27 cellular contexts compared by ENCODE assay signal in the genomic region with DNA sequence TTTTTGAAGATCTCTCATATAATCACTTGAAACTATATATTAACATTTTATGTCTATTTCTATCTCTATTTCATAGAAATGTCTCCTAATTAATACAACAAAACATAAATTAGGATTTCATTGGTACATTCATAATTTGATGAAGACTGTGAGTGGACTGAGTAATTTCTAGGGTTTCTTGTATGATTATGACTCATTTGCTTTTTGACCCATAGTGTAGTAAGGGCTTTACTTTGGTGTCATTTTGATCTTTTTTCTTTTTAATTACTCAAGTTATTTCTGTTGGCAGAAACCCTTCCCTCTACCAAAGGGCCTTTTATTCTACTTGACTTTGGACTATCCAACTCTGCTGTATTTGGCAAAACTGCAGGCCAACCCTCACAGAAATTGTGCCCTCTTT.
"Had no signal": no experiment of that assay in that cellular context is flagged by ENCODE, and none has a peak within 500 bp of the region (broad histone marks: within the 10 kb centered on the region; RNA-seq: fewer than 3 reads in every experiment).

No MANE protein-coding gene starts in this region.

- H3K27ac ChIP-seq: stomach, suprapubic skin, testis, thoracic aorta, thyroid gland, tibial artery, tibial nerve, transverse colon, upper lobe of left lung, upper lobe of right lung, uterus, vagina had no signal

- DNase-seq: stimulated activated CD4-positive, alpha-beta T cell treated with anti-CD3 and anti-CD28 coated beads, Interleukin-2, amount 100 ng/mL, for 48 hours; stimulated activated CD4-positive, alpha-beta T cell treated with anti-CD3 and anti-CD28 coated beads, Interleukin-4, amount 100 ng/mL, for 1 hour; stimulated activated CD4-positive, alpha-beta T cell treated with anti-CD3 and anti-CD28 coated beads, Interleukin-4, amount 100 ng/mL, for 24 hours; stimulated activated CD4-positive, alpha-beta T cell treated with anti-CD3 and anti-CD28 coated beads, Interleukin-4, amount 100 ng/mL, for 4 hours; stimulated activated CD8-positive, alpha-beta memory T cell treated with anti-CD3 and anti-CD28 coated beads, Interleukin-4, amount 100 ng/mL, for 48 hours; stimulated activated naive B cell treated with anti-CD40 and anti-IgM and Interleukin-4, amounts not matched to agents 10 μg/mL and 1 μg/mL and 100 μg/mL, for 72 hours; stimulated activated naive CD4-positive, alpha-beta T cell; stimulated activated naive CD4-positive, alpha-beta T cell treated with Interleukin-2 at 50 U/mL for 16 hours; stimulated activated naive CD8-positive, alpha-beta T cell treated with anti-CD3 and anti-CD28 coated beads, Interleukin-15, amount 100 ng/mL, for 72 hours; stimulated activated naive CD8-positive, alpha-beta T cell treated with anti-CD3 and anti-CD28 coated beads, Interleukin-15, Interleukin-2, amounts not matched to agents 100 U/mL and 50 U/mL, for 24 hours; stomach; substantia nigra; testis; thyroid gland; tibial artery; transverse colon; trophoblast cell; upper lobe of left lung; upper lobe of right lung; uterus had no signal

- H3K27me3 ChIP-seq: suprapubic skin, testis, thyroid gland, tibial artery, transverse colon, upper lobe of left lung, upper lobe of right lung, uterus, vagina had no signal

- H3K9me3 ChIP-seq: stomach, suprapubic skin, testis, thoracic aorta, thyroid gland, tibial artery, tibial nerve, transverse colon, upper lobe of left lung, upper lobe of right lung, uterus, vagina had no signal

- H3K36me3 ChIP-seq: stomach, suprapubic skin, thoracic aorta, thyroid gland, tibial artery, tibial nerve, transverse colon, upper lobe of left lung, upper lobe of right lung, uterus, vagina had no signal

- ATAC-seq: stimulated activated effector memory CD8-positive, alpha-beta T cell treated with anti-CD3 and anti-CD28 coated beads, Interleukin-12 subunit alpha, Interleukin-12 subunit beta, amount 100 ng/mL, for 72 hours; stimulated activated memory B cell treated with anti-CD40 and anti-IgM and Interleukin-4, amounts not matched to agents 10 μg/mL and 1 μg/mL and 100 μg/mL, for 72 hours; stimulated activated naive B cell treated with anti-CD40 and anti-IgM and Interleukin-4, amounts not matched to agents 10 μg/mL and 1 μg/mL and 100 μg/mL, for 72 hours; stimulated activated naive CD8-positive, alpha-beta T cell treated with anti-CD3 and anti-CD28 coated beads, Interleukin-15, amount 100 ng/mL, for 72 hours; stimulated activated naive CD8-positive, alpha-beta T cell treated with anti-CD3 and anti-CD28 coated beads, Interleukin-15, Interleukin-2, amounts not matched to agents 100 U/mL and 50 U/mL, for 24 hours; upper lobe of right lung had no signal

- FAIRE-seq: urothelium cell line had no signal

- H3K4me1 ChIP-seq: stomach, suprapubic skin, testis, thyroid gland, tibial artery, tibial nerve, transverse colon, upper lobe of left lung, upper lobe of right lung, uterus, vagina had no signal

- H3K4me3 ChIP-seq: stomach, suprapubic skin, testis, thoracic aorta, thyroid gland, tibial artery, tibial nerve, transverse colon, upper lobe of left lung, upper lobe of right lung, uterus, vagina had no signal
